19 cellular contexts compared by ENCODE assay signal in the genomic region with DNA sequence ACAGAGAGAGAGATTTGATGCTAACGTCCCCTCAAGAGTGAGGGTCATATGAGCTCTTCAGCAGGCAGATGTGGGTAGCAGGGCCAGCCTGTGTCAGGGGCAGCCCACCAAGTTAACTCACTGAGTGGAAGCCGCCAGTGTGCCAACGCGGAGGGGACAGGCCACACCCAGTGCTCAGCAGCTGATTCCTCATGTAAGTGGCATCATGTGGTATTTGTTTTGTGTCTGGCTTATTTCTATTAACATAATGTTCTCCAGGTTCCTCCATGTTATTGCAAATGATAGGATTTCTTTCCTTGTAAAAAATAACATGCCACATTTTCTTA.
"Had no signal": no experiment of that assay in that cellular context is flagged by ENCODE, and none has a peak within 500 bp of the region (broad histone marks: within the 10 kb centered on the region; RNA-seq: fewer than 3 reads in every experiment).

No MANE protein-coding gene starts in this region.

- DNase-seq: activated B cell treated with CpG ODN at 0.5 μM for 24 hours; activated CD4-positive, alpha-beta memory T cell treated with anti-CD3 and anti-CD28 coated beads for 36 hours; activated CD4-positive, alpha-beta T cell treated with anti-CD3 and anti-CD28 coated beads for 4 hours; activated gamma-delta T cell treated with Interleukin-2 at 50 U/mL for 16 hours; activated T-cell treated with anti-CD3 and anti-CD28 coated beads, Interleukin-2, amount 50 U/mL, for 72 hours; anterior cingulate cortex; caudate nucleus; erythroblast; foreskin melanocyte; heart right ventricle; midbrain; nephron progenitor cell; stomach; T-cell; T-helper 9 cell; trophoblast cell had no signal

- H3K27ac Mint-ChIP-seq: activated T-cell treated with anti-CD3 and anti-CD28 coated beads, Interleukin-2, amount 50 U/mL, for 72 hours; brain; nephron progenitor cell; progenitor cell of endocrine pancreas; T-cell had no signal

- H3K4me3 Mint-ChIP-seq: activated B cell treated with CpG ODN at 0.5 μM for 24 hours; activated CD4-positive, alpha-beta memory T cell treated with anti-CD3 and anti-CD28 coated beads for 36 hours; activated T-cell treated with anti-CD3 and anti-CD28 coated beads, Interleukin-2, amount 50 U/mL, for 72 hours; nephron progenitor cell had no signal

- H3K27me3 Mint-ChIP-seq: activated B cell treated with CpG ODN at 0.5 μM for 24 hours; activated CD4-positive, alpha-beta memory T cell treated with anti-CD3 and anti-CD28 coated beads for 36 hours; progenitor cell of endocrine pancreas; T-cell had no signal

- H3K9me3 Mint-ChIP-seq: activated B cell treated with CpG ODN at 0.5 μM for 24 hours; activated CD4-positive, alpha-beta memory T cell treated with anti-CD3 and anti-CD28 coated beads for 36 hours; activated T-cell treated with anti-CD3 and anti-CD28 coated beads, Interleukin-2, amount 50 U/mL, for 72 hours; brain; nephron progenitor cell; T-cell had no signal

- ATAC-seq: activated T-cell treated with anti-CD3 and anti-CD28 coated beads, Interleukin-2, amount 50 U/mL, for 72 hours; heart right ventricle; left lung; T-cell had no signal
